1 cellular context compared by ENCODE assay signal in the genomic region with DNA sequence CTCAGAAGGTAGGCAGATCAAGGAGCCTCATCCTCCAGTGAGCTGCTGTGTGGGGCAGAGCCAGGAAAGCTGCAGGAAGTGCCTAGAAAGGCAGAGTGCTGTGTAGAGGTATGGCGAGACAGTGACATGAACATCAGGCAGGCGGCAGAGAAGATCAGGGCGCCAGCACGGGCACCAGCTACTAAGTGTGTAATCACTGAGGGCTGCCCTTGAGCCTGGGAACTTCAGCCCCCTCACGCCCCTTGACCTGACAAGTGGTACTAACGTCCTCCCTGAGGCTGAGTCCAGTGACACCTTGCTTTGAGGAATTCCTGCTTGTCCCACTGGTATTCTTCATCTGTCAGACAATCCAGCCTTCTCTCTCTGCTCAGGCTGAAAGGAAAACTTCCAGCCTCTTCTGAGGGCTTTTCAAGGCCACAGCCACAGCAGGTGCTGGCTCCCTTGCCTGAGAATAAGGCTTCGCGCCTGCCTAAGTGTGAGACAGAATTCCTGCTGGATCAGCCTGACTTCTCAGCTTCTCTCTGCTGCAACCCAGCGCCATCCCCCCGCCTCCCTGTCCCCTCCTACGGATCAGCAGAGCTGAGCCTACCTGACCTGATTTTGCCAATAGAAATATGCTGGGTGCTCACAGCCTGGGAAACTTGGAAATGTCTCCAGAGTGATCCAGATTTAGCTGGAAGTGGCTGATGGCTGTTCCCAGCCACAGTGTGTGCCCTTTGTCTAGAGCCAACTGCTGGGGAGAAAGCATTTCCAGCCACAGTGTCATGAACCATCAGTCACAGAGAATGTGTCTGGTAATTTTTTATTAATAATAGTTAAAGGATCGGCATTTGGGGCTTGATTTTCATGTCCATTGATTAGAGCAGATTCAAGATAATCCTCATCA.
TF ChIP-seq lines count a peak whose summit lies in the region.

No MANE protein-coding gene starts in this region.

TF ChIP-seq in liver, 16 proteins besides CTCF, POLR2A, EP300 and RAD21 (continued from another document):
- no peak for TF ChIP-seq GABPA (IDR thresholded peaks at IDR 0.05 in 1 of 2, conservative IDR thresholded peaks at IDR 0.05 in 1 of 2)
- no peak for TF ChIP-seq HNF4G (IDR thresholded peaks at IDR 0.05)
TF ChIP-seq in liver: peak in this region for 0.
